8 cellular contexts compared by ENCODE assay signal in genomic region chr17:15623255-15623654, GRCh38. TPM values are rescaled to one million over a fixed set of nuclear protein-coding genes. Genes with fewer than 3 reads are reported as not detected.
DNase-seq lines count a peak whose midpoint lies in the region; ATAC-seq, FAIRE-seq and TF ChIP-seq lines count a peak whose summit lies in the region.
"Not testable (repeated sequence)": the region's sequence is repeated elsewhere in the genome, so short reads cannot be mapped to it uniquely, and the experiment has no call there.
"Had no signal": no experiment of that assay in that cellular context is flagged by ENCODE, and none has a peak within 500 bp of the region (broad histone marks: within the 10 kb centered on the region; RNA-seq: fewer than 3 reads in every experiment).

No MANE protein-coding gene starts in this region.

- H3K4me2 ChIP-seq in A549, PC-9: not testable (repeated sequence)

- TF ChIP-seq EP300 in A549 (IDR thresholded peaks at IDR 0.05): not testable (repeated sequence)

- CTCF ChIA-PET in A549 (lab: Yijun Ruan, JAX): interaction anchor here (1.2 kb wide), 1 partner anchor 29 kb away, joined by 3 read pairs; no protein-coding TSS in a partner anchor
- CTCF ChIA-PET in PC-9 (lab: Charles Lee): not testable (repeated sequence)

- H4K20me1 ChIP-seq in PC-9 (ENCODE audit: insufficient read depth): not testable (repeated sequence)

- TF ChIP-seq CTCF in A549 (IDR thresholded peaks at IDR 0.05); PC-9 (conservative IDR thresholded peaks at IDR 0.05); endodermal cell (conservative IDR thresholded peaks at IDR 0.05): not testable (repeated sequence)

- not testable (repeated sequence) for H3K4me3 ChIP-seq in A549; PC-9; endodermal cell (ENCODE audit: low read length)

- ATAC-seq in A549: peak; percentile 7 to 13; a peak in 3 of 6 replicates

- not testable (repeated sequence) for H3K79me2 ChIP-seq in PC-9 (ENCODE audit: low read depth)

- not testable (repeated sequence) for DNase-seq in A549 (ENCODE audit: low read depth in 1 of 2, low spot score in 1 of 2); PC-9
- DNase-seq in G401 (ENCODE audit: low spot score) (peak; percentile 83), cerebellar nuclear complex (lab: John Stamatoyannopoulos, UW) (peak; percentile 17 to 51), endodermal cell (peak; percentile 17)

- H3K9ac ChIP-seq in endodermal cell (ENCODE audit: extremely low read depth, low read length, poor library complexity, severe bottlenecking): not testable (repeated sequence)

- not testable (repeated sequence) for TF ChIP-seq POLR2A in A549 (IDR thresholded peaks at IDR 0.05; ENCODE audit: low read length)

- not testable (repeated sequence) for H3K36me3 ChIP-seq in PC-9 (ENCODE audit: low read depth); endodermal cell (ENCODE audit: control insufficient read depth, insufficient read depth, low read length)

- POLR2A ChIA-PET in A549 (lab: Yijun Ruan, JAX); PC-9 (lab: Charles Lee; ENCODE audit: unreplicated experiment): not testable (repeated sequence)

- H3K4me1 ChIP-seq in A549; PC-9 (replicated peaks; ENCODE audit: insufficient read depth); endodermal cell (ENCODE audit: control insufficient read depth, insufficient read depth, low read length): not testable (repeated sequence)

- H3K9me3 Mint-ChIP-seq in endodermal cell: not testable (repeated sequence)

- H3K9me2 ChIP-seq in PC-9 (ENCODE audit: insufficient read depth): not testable (repeated sequence)

- H2AFZ ChIP-seq in PC-9: not testable (repeated sequence)

- not testable (repeated sequence) for H3K9me3 ChIP-seq in A549; PC-9 (ENCODE audit: insufficient read depth, low read depth); endodermal cell (ENCODE audit: control insufficient read depth, low read length)

- TF ChIP-seq RAD21 in A549 (conservative IDR thresholded peaks at IDR 0.05 in 1 of 2, IDR thresholded peaks at IDR 0.05 in 1 of 2): not testable (repeated sequence)

- not testable (repeated sequence) for H3K4me3 Mint-ChIP-seq in endodermal cell

- not testable (repeated sequence) for H3K27me3 ChIP-seq in PC-9 (ENCODE audit: insufficient read depth, low read depth); endodermal cell (ENCODE audit: control insufficient read depth, insufficient read depth, low read length, poor library complexity, severe bottlenecking)

- in situ Hi-C loops in G401 (cut with HindIII; ENCODE audit: low sequenced_read_pairs): not testable (repeated sequence)

- not testable (repeated sequence) for FAIRE-seq in A549 (lab: Jason Lieb, UNC)

- not testable (repeated sequence) for H3K36me3 Mint-ChIP-seq in endodermal cell (ENCODE audit: low read depth)

- H3K27ac Mint-ChIP-seq in endodermal cell: not testable (repeated sequence)

- WGBS in A549 (ENCODE audit: missing lambda C conversion rate): 94% methylated on average over 3 of the region's 4 CpGs
- WGBS in endodermal cell (ENCODE audit: insufficient coverage in 1 of 2, insufficient read length in 1 of 2), 2 experiments: 96% methylated on average over 2 of the region's 4 CpGs; no CpG with 5 or more reads in 1 of the 2 experiments

- H3K4me1 Mint-ChIP-seq in endodermal cell: not testable (repeated sequence)

- TSS peak; percentile 0 for BruUV-seq in PC-9 (replicated peaks; lab: Mats Ljungman, UMichigan)

- not testable (repeated sequence) for H3F3A ChIP-seq in PC-9 (ENCODE audit: insufficient read depth, low read depth)

- H3K27me3 Mint-ChIP-seq in endodermal cell (ENCODE audit: insufficient read depth): not testable (repeated sequence)

- intact Hi-C loops in PC-9 (cut with micrococcal nuclease; ENCODE audit: unreplicated experiment): not testable (repeated sequence)

- not testable (repeated sequence) for H3K27ac ChIP-seq in A549; PC-9; endodermal cell (ENCODE audit: low read depth, low read length)

RNA-seq across cellular contexts. Expression of gene FBXW10B, which starts 3.8 kb away (rescaled TPM):
- polyA plus RNA-seq in A549 (2011; rRNA removed) (9.6 and 10.4 TPM in 2 replicates), A549 (2017; fragmentation: RNase III; extraction: RNeasy Plus Mini Kit Qiagen cat#74134 plus additional on column Dnase treatment) (14.3 to 19.5 TPM (median 15.3 TPM) in 3 replicates)
- polyA plus RNA-seq in A549 (2012; cell fraction: cytosol; rRNA removed): 4.7 and 5.8 TPM in 2 replicates
- polyA plus RNA-seq in A549 (2012; cell fraction: nucleus; rRNA removed): 36.0 and 53.9 TPM in 2 replicates
- 37.1 and 37.8 TPM in 2 replicates for polyA minus RNA-seq in A549 (2011; rRNA and poly(A)+ RNA removed)
- total RNA-seq in G401 (2014; rRNA removed; shearing (Covaris generic)): not detected in 2 replicates
- total RNA-seq in PC-9 (2021) (16.2 and 19.9 TPM in 2 replicates), endodermal cell (under 1 TPM in 1 of 2 donors, not detected in 1; 0.55 TPM)
- 0.25 TPM for polyA plus RNA-seq in endodermal cell (2013, experiment 1 of 2)
- 0.70 TPM for polyA plus RNA-seq in endodermal cell (2013, experiment 2 of 2)
- polyA plus RNA-seq: CD14-positive monocyte; CD4-positive, alpha-beta memory T cell; CD8-positive, alpha-beta memory T cell had no signal

RNA-seq across cellular contexts. Expression of gene TVP23C, which starts 60.0 kb away (rescaled TPM):
- polyA plus RNA-seq in A549 (2011; rRNA removed) (14.1 and 22.7 TPM in 2 replicates), A549 (2017; fragmentation: RNase III; extraction: RNeasy Plus Mini Kit Qiagen cat#74134 plus additional on column Dnase treatment) (17.5 to 21.0 TPM (median 19.9 TPM) in 3 replicates)
- 2.3 and 2.6 TPM in 2 replicates for polyA plus RNA-seq in A549 (2012; cell fraction: cytosol; rRNA removed)
- polyA plus RNA-seq in A549 (2012; cell fraction: nucleus; rRNA removed): 6.2 and 9.0 TPM in 2 replicates
- polyA minus RNA-seq in A549 (2011; rRNA and poly(A)+ RNA removed): 20.7 and 33.8 TPM in 2 replicates
- total RNA-seq in G401 (2014; rRNA removed; shearing (Covaris generic)): 4.1 and 10.3 TPM in 2 replicates
- total RNA-seq in PC-9 (2021) (36.9 and 45.5 TPM in 2 replicates), endodermal cell (10 to 100 TPM; 30.7 to 73.2 TPM)
- polyA plus RNA-seq in endodermal cell (2013, experiment 1 of 2): 13.3 TPM
- 15.6 TPM for polyA plus RNA-seq in endodermal cell (2013, experiment 2 of 2)

Comparison
In these comparisons a context has a peak if more than half of its experiments do, and no peak if none do; other contexts are left out.
1. RNA of gene FBXW10B, which starts 3.8 kb away (total RNA-seq): 16.2 to 19.9 TPM in PC-9; 0.55 TPM in endodermal cell and not detected in G401; every median in the first group is over 10 times any median in the second.